ENCODE assay signal across 1 cellular context in the genomic region with DNA sequence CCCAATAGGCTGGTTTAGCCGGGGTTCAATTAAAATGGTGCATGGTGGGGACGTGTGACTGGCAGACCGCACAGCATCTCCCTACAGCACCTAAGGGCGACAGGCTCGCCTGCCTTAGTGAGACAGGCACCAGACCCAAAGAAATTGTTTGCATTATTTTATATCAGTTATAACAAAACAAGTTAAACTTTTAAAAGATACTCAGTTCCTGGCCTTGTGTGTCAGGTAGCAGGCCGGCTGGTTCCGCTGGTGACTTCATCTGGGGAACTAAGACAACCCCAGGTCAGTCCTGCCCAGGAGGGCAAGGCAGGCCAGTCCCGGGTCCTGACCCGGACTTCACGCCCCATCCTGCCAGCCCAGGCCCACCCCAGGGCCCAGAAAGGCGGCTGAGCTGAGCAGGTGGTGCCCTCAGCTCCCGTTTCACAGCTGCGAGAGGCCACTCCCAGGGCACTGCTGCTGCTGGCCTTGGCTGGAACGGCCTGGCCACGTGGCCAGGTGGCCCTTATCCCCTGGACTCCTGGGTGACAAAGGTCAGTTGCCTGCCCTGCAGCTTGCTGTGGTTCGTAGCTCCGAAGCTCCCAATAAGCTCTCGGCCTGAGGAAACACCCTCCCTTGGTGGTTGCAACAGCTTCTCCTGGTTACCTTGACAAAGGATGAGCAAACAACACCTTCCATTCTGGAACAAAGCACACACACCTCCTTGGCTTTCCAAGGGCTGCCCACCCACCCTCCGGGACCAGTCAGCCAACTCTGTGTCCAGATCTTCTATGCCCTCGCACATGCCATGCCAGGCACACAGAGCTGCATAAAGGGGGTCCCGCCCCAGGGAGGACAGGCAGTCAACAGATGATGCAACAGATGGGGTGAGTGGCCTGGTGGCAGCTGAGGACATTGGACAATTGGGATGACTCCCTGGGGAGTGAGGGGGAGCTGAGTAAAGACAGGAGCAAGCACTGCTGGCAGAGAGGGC.
A peak's percentile ranks its signal among the peaks of the same experiment; 100 is the strongest.
TF ChIP-seq lines count a peak whose summit lies in the region.

No MANE protein-coding gene starts in this region.

TF ChIP-seq in HepG2, 621 proteins besides CTCF, POLR2A, EP300 and RAD21 (continues in another document):
- TF ChIP-seq ZNF44 (CRISPR knock-in tag; IDR thresholded peaks at IDR 0.05), result no peak; the same call in 1 of the 2 replicates
- peak; percentile 81; the same call in 1 of the 2 replicates for TF ChIP-seq ZNF839 (CRISPR knock-in tag; IDR thresholded peaks at IDR 0.05; ENCODE audit: borderline replicate concordance)
- 0 out of 2 replicates have a peak, but pooled peaks have one; percentile 2 for TF ChIP-seq DMTF1 (CRISPR knock-in tag; IDR thresholded peaks at IDR 0.05)
- TF ChIP-seq ZKSCAN1 (IDR thresholded peaks at IDR 0.05; ENCODE audit: low read length), result no peak
- TF ChIP-seq MLXIP (CRISPR knock-in tag; IDR thresholded peaks at IDR 0.05; ENCODE audit: borderline replicate concordance), result peak; percentile 89; the same call in 1 of the 2 replicates
- peak; percentile 98 for TF ChIP-seq WIZ (CRISPR knock-in tag; IDR thresholded peaks at IDR 0.05)
- TF ChIP-seq ZFP37 (CRISPR knock-in tag; IDR thresholded peaks at IDR 0.05; ENCODE audit: borderline replicate concordance), result peak; percentile 98
- peak; percentile 64; the same call in 1 of the 2 replicates for TF ChIP-seq SIN3A (IDR thresholded peaks at IDR 0.05; ENCODE audit: borderline replicate concordance, low read depth, low read length)
- peak; percentile 47 for TF ChIP-seq POLR2AphosphoS5 (IDR thresholded peaks at IDR 0.05; ENCODE audit: low read depth, low read length)
- TF ChIP-seq TGIF2 (CRISPR knock-in tag; IDR thresholded peaks at IDR 0.05), result peak; percentile 98
- TF ChIP-seq ZNF775 (CRISPR knock-in tag; IDR thresholded peaks at IDR 0.05; ENCODE audit: borderline replicate concordance), result peak; percentile 68; the same call in 1 of the 2 replicates
- TF ChIP-seq MED13 (CRISPR knock-in tag; IDR thresholded peaks at IDR 0.05), result peak; percentile 41; the same call in 1 of the 2 replicates
- 0 out of 2 replicates have a peak, but pooled peaks have one; percentile 61 for TF ChIP-seq ADNP (CRISPR knock-in tag; IDR thresholded peaks at IDR 0.05)
- peak; percentile 92 for TF ChIP-seq ZNF138 (CRISPR knock-in tag; IDR thresholded peaks at IDR 0.05; ENCODE audit: low read depth)
- peak; percentile 97 for TF ChIP-seq HOXA3 (CRISPR knock-in tag; IDR thresholded peaks at IDR 0.05)
- TF ChIP-seq HNRNPH1 (optimal IDR thresholded peaks at IDR 0.05; ENCODE audit: low read depth, low read length), result no peak
- TF ChIP-seq GFI1 (CRISPR knock-in tag; IDR thresholded peaks at IDR 0.05; ENCODE audit: borderline replicate concordance), result peak; percentile 87; the same call in 1 of the 2 replicates
- peak; percentile 68; the same call in 1 of the 2 replicates for TF ChIP-seq RFXANK (CRISPR knock-in tag; IDR thresholded peaks at IDR 0.05)
- no peak for TF ChIP-seq GMEB2 (CRISPR knock-in tag; IDR thresholded peaks at IDR 0.05; ENCODE audit: low read depth)
- no peak; the same call in 1 of the 2 replicates for TF ChIP-seq GTF2F1 (IDR thresholded peaks at IDR 0.05; ENCODE audit: low read length)
- TF ChIP-seq ZIK1 (CRISPR knock-in tag; IDR thresholded peaks at IDR 0.05; ENCODE audit: borderline replicate concordance, low read depth), result peak; percentile 97
- TF ChIP-seq ZNF652 (CRISPR knock-in tag; IDR thresholded peaks at IDR 0.05; ENCODE audit: borderline replicate concordance, low read depth), result no peak
- no peak for TF ChIP-seq ZFP36 (IDR thresholded peaks at IDR 0.05; ENCODE audit: borderline replicate concordance, low read depth, low read length, partially characterized antibody)
- TF ChIP-seq JUN (CRISPR knock-in tag; IDR thresholded peaks at IDR 0.05), result peak; percentile 76
- no peak for TF ChIP-seq ZNF678 (CRISPR knock-in tag; IDR thresholded peaks at IDR 0.05)
- TF ChIP-seq, protein P1, sequence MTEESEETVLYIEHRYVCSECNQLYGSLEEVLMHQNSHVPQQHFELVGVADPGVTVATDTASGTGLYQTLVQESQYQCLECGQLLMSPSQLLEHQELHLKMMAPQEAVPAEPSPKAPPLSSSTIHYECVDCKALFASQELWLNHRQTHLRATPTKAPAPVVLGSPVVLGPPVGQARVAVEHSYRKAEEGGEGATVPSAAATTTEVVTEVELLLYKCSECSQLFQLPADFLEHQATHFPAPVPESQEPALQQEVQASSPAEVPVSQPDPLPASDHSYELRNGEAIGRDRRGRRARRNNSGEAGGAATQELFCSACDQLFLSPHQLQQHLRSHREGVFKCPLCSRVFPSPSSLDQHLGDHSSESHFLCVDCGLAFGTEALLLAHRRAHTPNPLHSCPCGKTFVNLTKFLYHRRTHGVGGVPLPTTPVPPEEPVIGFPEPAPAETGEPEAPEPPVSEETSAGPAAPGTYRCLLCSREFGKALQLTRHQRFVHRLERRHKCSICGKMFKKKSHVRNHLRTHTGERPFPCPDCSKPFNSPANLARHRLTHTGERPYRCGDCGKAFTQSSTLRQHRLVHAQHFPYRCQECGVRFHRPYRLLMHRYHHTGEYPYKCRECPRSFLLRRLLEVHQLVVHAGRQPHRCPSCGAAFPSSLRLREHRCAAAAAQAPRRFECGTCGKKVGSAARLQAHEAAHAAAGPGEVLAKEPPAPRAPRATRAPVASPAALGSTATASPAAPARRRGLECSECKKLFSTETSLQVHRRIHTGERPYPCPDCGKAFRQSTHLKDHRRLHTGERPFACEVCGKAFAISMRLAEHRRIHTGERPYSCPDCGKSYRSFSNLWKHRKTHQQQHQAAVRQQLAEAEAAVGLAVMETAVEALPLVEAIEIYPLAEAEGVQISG (CRISPR knock-in tag; IDR thresholded peaks at IDR 0.05), result peak; percentile 94
- TF ChIP-seq PBX2 (CRISPR knock-in tag; IDR thresholded peaks at IDR 0.05), result no peak
- TF ChIP-seq TERF1 (CRISPR knock-in tag; IDR thresholded peaks at IDR 0.05), result peak; percentile 85; the same call in 1 of the 2 replicates
- TF ChIP-seq ZBTB1 (CRISPR knock-in tag; IDR thresholded peaks at IDR 0.05; ENCODE audit: borderline replicate concordance), result no peak
- TF ChIP-seq ZFYVE20 (CRISPR knock-in tag; IDR thresholded peaks at IDR 0.05; ENCODE audit: borderline replicate concordance, low read depth), result 0 out of 2 replicates have a peak, but pooled peaks have one; percentile 81
- TF ChIP-seq KLF13 (CRISPR knock-in tag; IDR thresholded peaks at IDR 0.05), result 0 out of 2 replicates have a peak, but pooled peaks have one; percentile 15
- TF ChIP-seq ZNF264 (CRISPR knock-in tag; IDR thresholded peaks at IDR 0.05), result peak; percentile 98
- peak; percentile 99 for TF ChIP-seq ZNF772 (CRISPR knock-in tag; IDR thresholded peaks at IDR 0.05)
- TF ChIP-seq, protein P2, sequence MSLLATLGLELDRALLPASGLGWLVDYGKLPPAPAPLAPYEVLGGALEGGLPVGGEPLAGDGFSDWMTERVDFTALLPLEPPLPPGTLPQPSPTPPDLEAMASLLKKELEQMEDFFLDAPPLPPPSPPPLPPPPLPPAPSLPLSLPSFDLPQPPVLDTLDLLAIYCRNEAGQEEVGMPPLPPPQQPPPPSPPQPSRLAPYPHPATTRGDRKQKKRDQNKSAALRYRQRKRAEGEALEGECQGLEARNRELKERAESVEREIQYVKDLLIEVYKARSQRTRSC (CRISPR knock-in tag; IDR thresholded peaks at IDR 0.05; ENCODE audit: low read depth), result peak; percentile 81
- peak; percentile 52; the same call in 1 of the 2 replicates for TF ChIP-seq CREB1 (IDR thresholded peaks at IDR 0.05)
- no peak for TF ChIP-seq CREB1 (CRISPR knock-in tag; IDR thresholded peaks at IDR 0.05)
- TF ChIP-seq, protein P3, sequence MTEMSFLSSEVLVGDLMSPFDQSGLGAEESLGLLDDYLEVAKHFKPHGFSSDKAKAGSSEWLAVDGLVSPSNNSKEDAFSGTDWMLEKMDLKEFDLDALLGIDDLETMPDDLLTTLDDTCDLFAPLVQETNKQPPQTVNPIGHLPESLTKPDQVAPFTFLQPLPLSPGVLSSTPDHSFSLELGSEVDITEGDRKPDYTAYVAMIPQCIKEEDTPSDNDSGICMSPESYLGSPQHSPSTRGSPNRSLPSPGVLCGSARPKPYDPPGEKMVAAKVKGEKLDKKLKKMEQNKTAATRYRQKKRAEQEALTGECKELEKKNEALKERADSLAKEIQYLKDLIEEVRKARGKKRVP (CRISPR knock-in tag; IDR thresholded peaks at IDR 0.05), result peak; percentile 81 to 99; a peak in 3 of 4 replicates
- TF ChIP-seq PLRG1 (conservative IDR thresholded peaks at IDR 0.05), result no peak
- TF ChIP-seq, protein P4, sequence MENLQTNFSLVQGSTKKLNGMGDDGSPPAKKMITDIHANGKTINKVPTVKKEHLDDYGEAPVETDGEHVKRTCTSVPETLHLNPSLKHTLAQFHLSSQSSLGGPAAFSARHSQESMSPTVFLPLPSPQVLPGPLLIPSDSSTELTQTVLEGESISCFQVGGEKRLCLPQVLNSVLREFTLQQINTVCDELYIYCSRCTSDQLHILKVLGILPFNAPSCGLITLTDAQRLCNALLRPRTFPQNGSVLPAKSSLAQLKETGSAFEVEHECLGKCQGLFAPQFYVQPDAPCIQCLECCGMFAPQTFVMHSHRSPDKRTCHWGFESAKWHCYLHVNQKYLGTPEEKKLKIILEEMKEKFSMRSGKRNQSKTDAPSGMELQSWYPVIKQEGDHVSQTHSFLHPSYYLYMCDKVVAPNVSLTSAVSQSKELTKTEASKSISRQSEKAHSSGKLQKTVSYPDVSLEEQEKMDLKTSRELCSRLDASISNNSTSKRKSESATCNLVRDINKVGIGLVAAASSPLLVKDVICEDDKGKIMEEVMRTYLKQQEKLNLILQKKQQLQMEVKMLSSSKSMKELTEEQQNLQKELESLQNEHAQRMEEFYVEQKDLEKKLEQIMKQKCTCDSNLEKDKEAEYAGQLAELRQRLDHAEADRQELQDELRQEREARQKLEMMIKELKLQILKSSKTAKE (CRISPR knock-in tag; IDR thresholded peaks at IDR 0.05; ENCODE audit: borderline replicate concordance), result peak; percentile 85
- peak; percentile 99 for TF ChIP-seq FOXC1 (CRISPR knock-in tag; IDR thresholded peaks at IDR 0.05; ENCODE audit: borderline replicate concordance)
- TF ChIP-seq ZNF790 (CRISPR knock-in tag; IDR thresholded peaks at IDR 0.05; ENCODE audit: borderline replicate concordance), result peak; percentile 79; the same call in 1 of the 2 replicates
- no peak for TF ChIP-seq KDM5A (IDR thresholded peaks at IDR 0.05; ENCODE audit: borderline replicate concordance, low read length)
- TF ChIP-seq MIER3 (CRISPR knock-in tag; IDR thresholded peaks at IDR 0.05; ENCODE audit: borderline replicate concordance), result peak; percentile 98
